In genomic region chr16:84277244-84277823, GRCh38 we compare ENCODE assay signal across 1 cellular context.
TF ChIP-seq lines count a peak whose summit lies in the region.

No MANE protein-coding gene starts in this region.

TF ChIP-seq in WTC11, 78 proteins besides CTCF, POLR2A, EP300 and RAD21 (continued from another document):
- TF ChIP-seq AR (CRISPR knock-in tag; IDR thresholded peaks at IDR 0.05), result no peak
